29 cellular contexts compared by ENCODE assay signal in the genomic region with DNA sequence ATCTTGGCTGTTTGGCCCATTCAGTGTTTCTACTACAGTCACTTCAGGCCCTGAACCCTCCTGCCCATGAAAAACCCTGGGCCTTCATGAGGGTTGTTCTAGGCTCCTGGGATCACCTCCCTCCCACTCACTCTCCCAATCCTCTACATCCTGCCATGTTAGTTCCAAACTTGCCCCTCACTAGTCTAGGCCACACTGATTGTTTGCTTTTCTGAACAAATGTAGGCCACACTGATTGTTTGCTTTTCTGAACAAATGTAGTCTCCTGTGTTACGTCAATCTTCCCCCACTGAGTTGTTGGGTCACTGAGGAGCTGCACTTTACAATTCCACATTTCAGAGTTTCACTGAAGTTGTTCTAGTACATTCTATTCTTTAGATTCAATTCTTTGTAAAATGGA. TPM values are rescaled to one million over a fixed set of nuclear protein-coding genes. Genes with fewer than 3 reads are reported as not detected.
DNase-seq lines count a peak whose midpoint lies in the region; ATAC-seq and TF ChIP-seq lines count a peak whose summit lies in the region.
"Had no signal": no experiment of that assay in that cellular context is flagged by ENCODE, and none has a peak within 500 bp of the region (broad histone marks: within the 10 kb centered on the region; RNA-seq: fewer than 3 reads in every experiment).

No MANE protein-coding gene starts in this region.

- H3K27ac ChIP-seq in HEK293 (ENCODE audit: extremely low read depth, low read depth, low read length) (no peak overlapping the region), left lung (no peak overlapping the region)
- H3K27ac ChIP-seq: foreskin keratinocyte, heart right ventricle, HL-60, ovary, tibial nerve, VCaP had no signal

- no peaks in the 10 kb centered on the region for H3K4me1 Mint-ChIP-seq in WTC11
- H3K4me1 Mint-ChIP-seq: mesothelial cell of epicardium had no signal

- peaks cover 0 to 16% of the 10 kb centered on the region in 2 experiments; a peak in 1 of 3 replicates for H3K36me3 ChIP-seq in HEK293 (ENCODE audit: control insufficient read depth in 2 of 2, insufficient read depth in 1 of 2, low read length in 2 of 2)
- peaks cover 0 to 15% of the 10 kb centered on the region in 2 donors for H3K36me3 ChIP-seq in left lung
- H3K36me3 ChIP-seq: ovary had no signal

- H3K9me3 ChIP-seq in HEK293 (ENCODE audit: control insufficient read depth, insufficient read depth, low read depth, low read length) (no peaks in the 10 kb centered on the region), left lung (no peaks in the 10 kb centered on the region)
- H3K9me3 ChIP-seq: heart right ventricle, ovary, stomach, tibial nerve had no signal

- H3K27me3 Mint-ChIP-seq in WTC11 (ENCODE audit: low read depth): peaks cover 3% of the 10 kb centered on the region
- H3K27me3 Mint-ChIP-seq: activated naive CD8-positive, alpha-beta T cell treated with anti-CD3 and anti-CD28 coated beads, Interleukin-2, amount 10 ng/mL, durations not matched to agents 7 days and 5 days; CD4-positive, alpha-beta memory T cell had no signal

- POLR2A ChIA-PET in HEK293 (lab: Yijun Ruan, JAX) (no interaction called here), WTC11 (lab: Charles Lee) (no interaction called here)

- H3K27me3 ChIP-seq in left lung: no peaks in the 10 kb centered on the region
- H3K27me3 ChIP-seq: foreskin keratinocyte, heart right ventricle, ovary, stomach, tibial nerve had no signal

- H3K4me3 ChIP-seq in HEK293 (ENCODE audit: low read depth, low read length) (no peak overlapping the region), left lung (no peak overlapping the region)
- H3K4me3 ChIP-seq: heart right ventricle, ovary, stomach, tibial nerve had no signal

- TF ChIP-seq CTCF in HEK293 (tag by site-specific recombination; IDR thresholded peaks at IDR 0.05) (no peak), WTC11 (IDR thresholded peaks at IDR 0.05) (no peak), left lung (IDR thresholded peaks at IDR 0.05) (no peak)

- ATAC-seq in WTC11 (no peak), left lung (peak; percentile 68)
- ATAC-seq: foreskin keratinocyte, heart right ventricle, natural killer cell, sciatic nerve had no signal

- CTCF ChIA-PET in HEK293 (lab: Yijun Ruan, JAX): no interaction called here
- CTCF ChIA-PET in WTC11 (lab: Charles Lee): interaction anchor here (1.3 to 2.2 kb wide), 2 partner anchors 32 kb away, joined by 3 to 14 read pairs; a partner anchor contains a TSS

- H3K4me1 ChIP-seq in HEK293 (ENCODE audit: control insufficient read depth, insufficient read depth, low read length): no peaks in the 10 kb centered on the region; the same call in 1 of the 2 replicates
- H3K4me1 ChIP-seq in left lung: peaks cover 0 to 7% of the 10 kb centered on the region in 2 donors
- H3K4me1 ChIP-seq: foreskin keratinocyte had no signal

- H3K4me3 Mint-ChIP-seq in WTC11: no peak overlapping the region
- H3K4me3 Mint-ChIP-seq: activated naive CD8-positive, alpha-beta T cell treated with anti-CD3 and anti-CD28 coated beads, Interleukin-2, amount 10 ng/mL, durations not matched to agents 7 days and 5 days; H9; mesothelial cell of epicardium; natural killer cell had no signal

- H3K9me3 Mint-ChIP-seq in WTC11: no peaks in the 10 kb centered on the region
- H3K9me3 Mint-ChIP-seq: activated naive CD8-positive, alpha-beta T cell treated with anti-CD3 and anti-CD28 coated beads, Interleukin-2, amount 10 ng/mL, durations not matched to agents 7 days and 5 days; CD4-positive, alpha-beta memory T cell; H9; mesothelial cell of epicardium; natural killer cell had no signal

- H3K36me3 Mint-ChIP-seq in WTC11: 0 out of 2 replicates have a peak, but pooled peaks cover 6% of the 10 kb centered on the region
- H3K36me3 Mint-ChIP-seq: natural killer cell had no signal

- peak overlapping the region; percentile 79 for H3K27ac Mint-ChIP-seq in WTC11
- H3K27ac Mint-ChIP-seq: activated naive CD8-positive, alpha-beta T cell treated with anti-CD3 and anti-CD28 coated beads, Interleukin-2, amount 10 ng/mL, durations not matched to agents 7 days and 5 days; activated T-helper 2 cell treated with anti-CD3 and anti-CD28 coated beads, Interferon-gamma antibody, Interleukin-2, Interleukin-4, amounts not matched to agents 10 μg/mL and 5 μg/mL and 100 μg/mL, durations not matched to agents 14 hours and 24 hours and 36 hours; mesothelial cell of epicardium; natural killer cell had no signal

- intact Hi-C loops in left lung (cut with DNase I): no loop called here

- no peak for DNase-seq in WTC11 (ENCODE audit: low spot score)
- no peak for DNase-seq in left lung
- DNase-seq in renal cortical epithelial cell (ENCODE audit: low read depth): peak; percentile 39
- no peak for DNase-seq in C1 segment of cervical spinal cord (lab: John Stamatoyannopoulos, UW)
- no peak for DNase-seq in HCEC 1CT
- DNase-seq in NCI-H526 (lab: John Stamatoyannopoulos, UW): no peak
- DNase-seq: activated naive CD8-positive, alpha-beta T cell treated with anti-CD3 and anti-CD28 coated beads, Interleukin-2, amount 10 ng/mL, durations not matched to agents 7 days and 5 days; CD4-positive, alpha-beta memory T cell; DMS79 treated with DMSO at 0.1 percent for 48 hours; effector CD4-positive, alpha-beta T cell; erythroblast; foreskin keratinocyte; H9; heart right ventricle; natural killer cell; NCI-H1092; NCI-H187; NCI-H2227 treated with DMSO at 0.1 percent for 48 hours; NCI-H82; ovary; RPMI8226; stomach had no signal

TF ChIP-seq in HEK293, 187 proteins besides CTCF, POLR2A, EP300 and RAD21:
- peak; percentile 66; the same call in 1 of the 2 replicates for TF ChIP-seq GLIS1 (tag by site-specific recombination; IDR thresholded peaks at IDR 0.05)
- no peak for TF ChIP-seq ZNF24 (tag by site-specific recombination; IDR thresholded peaks at IDR 0.05)

TF ChIP-seq in WTC11, 78 proteins besides CTCF, POLR2A, EP300 and RAD21:
- TF ChIP-seq, protein P1, sequence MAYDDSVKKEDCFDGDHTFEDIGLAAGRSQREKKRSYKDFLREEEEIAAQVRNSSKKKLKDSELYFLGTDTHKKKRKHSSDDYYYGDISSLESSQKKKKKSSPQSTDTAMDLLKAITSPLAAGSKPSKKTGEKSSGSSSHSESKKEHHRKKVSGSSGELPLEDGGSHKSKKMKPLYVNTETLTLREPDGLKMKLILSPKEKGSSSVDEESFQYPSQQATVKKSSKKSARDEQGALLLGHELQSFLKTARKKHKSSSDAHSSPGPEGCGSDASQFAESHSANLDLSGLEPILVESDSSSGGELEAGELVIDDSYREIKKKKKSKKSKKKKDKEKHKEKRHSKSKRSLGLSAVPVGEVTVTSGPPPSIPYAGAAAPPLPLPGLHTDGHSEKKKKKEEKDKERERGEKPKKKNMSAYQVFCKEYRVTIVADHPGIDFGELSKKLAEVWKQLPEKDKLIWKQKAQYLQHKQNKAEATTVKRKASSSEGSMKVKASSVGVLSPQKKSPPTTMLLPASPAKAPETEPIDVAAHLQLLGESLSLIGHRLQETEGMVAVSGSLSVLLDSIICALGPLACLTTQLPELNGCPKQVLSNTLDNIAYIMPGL (CRISPR knock-in tag; IDR thresholded peaks at IDR 0.05): no peak
- no peak for TF ChIP-seq SMAD4 (CRISPR knock-in tag; IDR thresholded peaks at IDR 0.05)
- no peak for TF ChIP-seq ZNF671 (CRISPR knock-in tag; IDR thresholded peaks at IDR 0.05)
- no peak for TF ChIP-seq PRRX2 (CRISPR knock-in tag; IDR thresholded peaks at IDR 0.05)
- TF ChIP-seq, protein P2, sequence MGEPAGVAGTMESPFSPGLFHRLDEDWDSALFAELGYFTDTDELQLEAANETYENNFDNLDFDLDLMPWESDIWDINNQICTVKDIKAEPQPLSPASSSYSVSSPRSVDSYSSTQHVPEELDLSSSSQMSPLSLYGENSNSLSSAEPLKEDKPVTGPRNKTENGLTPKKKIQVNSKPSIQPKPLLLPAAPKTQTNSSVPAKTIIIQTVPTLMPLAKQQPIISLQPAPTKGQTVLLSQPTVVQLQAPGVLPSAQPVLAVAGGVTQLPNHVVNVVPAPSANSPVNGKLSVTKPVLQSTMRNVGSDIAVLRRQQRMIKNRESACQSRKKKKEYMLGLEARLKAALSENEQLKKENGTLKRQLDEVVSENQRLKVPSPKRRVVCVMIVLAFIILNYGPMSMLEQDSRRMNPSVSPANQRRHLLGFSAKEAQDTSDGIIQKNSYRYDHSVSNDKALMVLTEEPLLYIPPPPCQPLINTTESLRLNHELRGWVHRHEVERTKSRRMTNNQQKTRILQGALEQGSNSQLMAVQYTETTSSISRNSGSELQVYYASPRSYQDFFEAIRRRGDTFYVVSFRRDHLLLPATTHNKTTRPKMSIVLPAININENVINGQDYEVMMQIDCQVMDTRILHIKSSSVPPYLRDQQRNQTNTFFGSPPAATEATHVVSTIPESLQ (CRISPR knock-in tag; IDR thresholded peaks at IDR 0.05): no peak
- no peak for TF ChIP-seq KAT7 (CRISPR knock-in tag; IDR thresholded peaks at IDR 0.05; ENCODE audit: borderline replicate concordance)
- no peak for TF ChIP-seq FOXJ3 (CRISPR knock-in tag; IDR thresholded peaks at IDR 0.05; ENCODE audit: borderline replicate concordance)
- TF ChIP-seq GABPB1 (CRISPR knock-in tag; IDR thresholded peaks at IDR 0.05): no peak

RNA-seq across cellular contexts. Expression of a gene that starts 5.3 kb away (rescaled TPM):
- total RNA-seq in WTC11 (2021) (105 to 115 TPM (median 107 TPM) in 3 replicates), left lung (10 to 100 TPM; 48.2 to 72.0 TPM), renal cortical epithelial cell (131 and 211 TPM in 2 replicates)

RNA-seq across cellular contexts. Expression of a gene that starts 31.9 kb away (rescaled TPM):
- total RNA-seq in WTC11 (2021): 26.4 to 33.5 TPM (median 29.3 TPM) in 3 replicates
- 10 to 100 TPM; 36.2 to 43.8 TPM for total RNA-seq in left lung
- total RNA-seq in renal cortical epithelial cell: 17.7 and 48.1 TPM in 2 replicates
